In genomic region chr2:37317746-37318145, GRCh38 we compare ENCODE assay signal across 17 cellular contexts. TPM values are rescaled to one million over a fixed set of nuclear protein-coding genes. Genes with fewer than 3 reads are reported as not detected.
DNase-seq lines count a peak whose midpoint lies in the region; ATAC-seq and TF ChIP-seq lines count a peak whose summit lies in the region.
"Had no signal": no experiment of that assay in that cellular context is flagged by ENCODE, and none has a peak within 500 bp of the region (broad histone marks: within the 10 kb centered on the region; RNA-seq: fewer than 3 reads in every experiment).

No MANE protein-coding gene starts in this region.

- no peak overlapping the region for H3K4me3 Mint-ChIP-seq in activated CD4-positive, alpha-beta memory T cell treated with anti-CD3 and anti-CD28 coated beads, Interleukin-2, amount 10 ng/mL, durations not matched to agents 7 days and 5 days
- H3K4me3 Mint-ChIP-seq: neural progenitor cell had no signal

- no peak overlapping the region for H2AK5ac ChIP-seq in mesendoderm (ENCODE audit: low read length)

- POLR2A ChIA-PET in AG04450 (lab: Yijun Ruan, JAX) = no interaction called here
- POLR2A ChIA-PET in activated CD4-positive, alpha-beta memory T cell treated with anti-CD3 and anti-CD28 coated beads, Interleukin-2, amount 10 ng/mL, durations not matched to agents 7 days and 5 days (lab: Charles Lee) = interaction anchor here (0.8 kb wide), 1 partner anchor 59 kb away, joined by 3 read pairs; no protein-coding TSS in a partner anchor

- H2BK120ac ChIP-seq in mesendoderm (ENCODE audit: low read depth, low read length) = no peak overlapping the region

- no peak overlapping the region for H3K4me2 ChIP-seq in mesendoderm (ENCODE audit: low read length)
- H3K4me2 ChIP-seq: neural progenitor cell had no signal

- peak overlapping the region; percentile 6 for H3K9ac ChIP-seq in mesendoderm (ENCODE audit: low read length)
- H3K9ac ChIP-seq: neural progenitor cell had no signal

- H3K9me3 ChIP-seq in AG04450 (ENCODE audit: control insufficient read depth, insufficient read depth, low read length) = no peaks in the 10 kb centered on the region
- H3K9me3 ChIP-seq: esophagus squamous epithelium, MG63, testis had no signal

- peak overlapping the region; percentile 17 for H3K27ac Mint-ChIP-seq in activated CD4-positive, alpha-beta memory T cell treated with anti-CD3 and anti-CD28 coated beads, Interleukin-2, amount 10 ng/mL, durations not matched to agents 7 days and 5 days
- H3K27ac Mint-ChIP-seq: neural progenitor cell had no signal

- no peaks in the 10 kb centered on the region for H3K36me3 ChIP-seq in mesendoderm (ENCODE audit: control insufficient read depth, insufficient read depth, low read length)
- H3K36me3 ChIP-seq: neural progenitor cell had no signal

- H3K9me3 Mint-ChIP-seq in activated CD4-positive, alpha-beta memory T cell treated with anti-CD3 and anti-CD28 coated beads, Interleukin-2, amount 10 ng/mL, durations not matched to agents 7 days and 5 days = no peaks in the 10 kb centered on the region
- H3K9me3 Mint-ChIP-seq: neural progenitor cell had no signal

- no peaks in the 10 kb centered on the region for H3K27me3 Mint-ChIP-seq in activated CD4-positive, alpha-beta memory T cell treated with anti-CD3 and anti-CD28 coated beads, Interleukin-2, amount 10 ng/mL, durations not matched to agents 7 days and 5 days

- CTCF ChIA-PET in AG04450 (lab: Charles Lee) = interaction anchor here (1.6 to 2.3 kb wide), 2 partner anchors 25 to 79 kb away, joined by 4 to 9 read pairs; no protein-coding TSS in a partner anchor
- CTCF ChIA-PET in activated CD4-positive, alpha-beta memory T cell treated with anti-CD3 and anti-CD28 coated beads, Interleukin-2, amount 10 ng/mL, durations not matched to agents 7 days and 5 days (lab: Charles Lee) = interaction anchor here (0.6 to 1.4 kb wide), 2 partner anchors 268 to 554 kb away, joined by 3 to 5 read pairs; no protein-coding TSS in a partner anchor

- H3K4ac ChIP-seq in mesendoderm (ENCODE audit: low read depth, low read length) = no peak overlapping the region

- ATAC-seq in GM19452 (IDR thresholded peaks at IDR 0.05; ENCODE audit: unreplicated experiment) (peak; percentile 8), HG03108 (IDR thresholded peaks at IDR 0.05; ENCODE audit: unreplicated experiment) (no peak), HG03175 (IDR thresholded peaks at IDR 0.05; ENCODE audit: unreplicated experiment) (no peak)

- no peak overlapping the region; the same call in 1 of the 2 replicates for H3K4me3 ChIP-seq in AG04450 (ENCODE audit: low read depth, low read length)
- H3K4me3 ChIP-seq in mesendoderm (ENCODE audit: low read length) = no peak overlapping the region
- H3K4me3 ChIP-seq: esophagus squamous epithelium, MG63, neural progenitor cell, testis had no signal

- no peak overlapping the region for H3K18ac ChIP-seq in mesendoderm (ENCODE audit: low read length)

- no peak overlapping the region for H3K23ac ChIP-seq in mesendoderm (ENCODE audit: low read length)

- peaks cover 11% of the 10 kb centered on the region for H3K4me1 ChIP-seq in mesendoderm (ENCODE audit: control insufficient read depth, low read depth, low read length)

- no peak overlapping the region for H2BK5ac ChIP-seq in mesendoderm (ENCODE audit: low read length)

- peak overlapping the region; percentile 63 for H3K27ac ChIP-seq in AG04450 (ENCODE audit: low read depth, low read length)
- H3K27ac ChIP-seq in mesendoderm (ENCODE audit: low read depth, low read length) = no peak overlapping the region
- H3K27ac ChIP-seq: brain microvascular endothelial cell, testis had no signal

- no CpG with 5 or more reads among the region's 1 CpG for WGBS in mesendoderm (ENCODE audit: extremely low coverage, insufficient coverage, low lambda C conversion rate)

- peaks cover 2% of the 10 kb centered on the region for H3K79me1 ChIP-seq in mesendoderm (ENCODE audit: low read length)

- no peak overlapping the region for H4K8ac ChIP-seq in mesendoderm (ENCODE audit: low read depth, low read length)

- H3K79me2 ChIP-seq in mesendoderm (ENCODE audit: control insufficient read depth, insufficient read depth, low read length) = peaks cover 70% of the 10 kb centered on the region

- no peak overlapping the region for H2BK15ac ChIP-seq in mesendoderm (replicated peaks; ENCODE audit: low read depth)

- TF ChIP-seq CTCF in AG04450 (IDR thresholded peaks at IDR 0.05; ENCODE audit: low read depth, low read length) = no peak

- no peak overlapping the region for H3K56ac ChIP-seq in mesendoderm (ENCODE audit: low read length)

- peaks cover 5% of the 10 kb centered on the region for H3K36me3 Mint-ChIP-seq in activated CD4-positive, alpha-beta memory T cell treated with anti-CD3 and anti-CD28 coated beads, Interleukin-2, amount 10 ng/mL, durations not matched to agents 7 days and 5 days (ENCODE audit: low read depth)

- DNase-seq in AG04450 (ENCODE audit: low read depth, low spot score) (no peak), mesendoderm (no peak), midbrain (lab: John Stamatoyannopoulos, UW) (no peak)
- no peak for DNase-seq in activated CD4-positive, alpha-beta memory T cell treated with anti-CD3 and anti-CD28 coated beads, Interleukin-2, amount 10 ng/mL, durations not matched to agents 7 days and 5 days
- DNase-seq: activated gamma-delta T cell, esophagus squamous epithelium, H7, kidney, MG63, NCI-H1694 treated with DMSO at 0.1 percent for 48 hours, SHP77 treated with DMSO at 0.1 percent for 48 hours, testis had no signal

- H4K5ac ChIP-seq in mesendoderm (ENCODE audit: low read length) = no peak overlapping the region

- H3K27me3 ChIP-seq in AG04450 (ENCODE audit: control insufficient read depth, insufficient read depth, low read length) (no peaks in the 10 kb centered on the region), mesendoderm (ENCODE audit: insufficient read depth, low read length, poor library complexity) (no peaks in the 10 kb centered on the region)
- H3K27me3 ChIP-seq: brain microvascular endothelial cell, esophagus squamous epithelium, MG63, neural progenitor cell, testis had no signal

- peaks cover 25% of the 10 kb centered on the region for H3K4me1 Mint-ChIP-seq in activated CD4-positive, alpha-beta memory T cell treated with anti-CD3 and anti-CD28 coated beads, Interleukin-2, amount 10 ng/mL, durations not matched to agents 7 days and 5 days

RNA-seq across cellular contexts. Expression of gene PRKD3, which starts 6.9 kb away (rescaled TPM):
- 37.2 and 49.5 TPM in 2 replicates for polyA plus RNA-seq in AG04450 (2011; rRNA removed)
- 43.2 and 50.7 TPM in 2 replicates for polyA minus RNA-seq in AG04450 (2011; rRNA and poly(A)+ RNA removed)
- total RNA-seq in activated CD4-positive, alpha-beta memory T cell treated with anti-CD3 and anti-CD28 coated beads, Interleukin-2, amount 10 ng/mL, durations not matched to agents 7 days and 5 days = 10 to 100 TPM; 19.3 to 20.6 TPM
- 49.2 TPM for polyA plus RNA-seq in mesendoderm (2013, experiment 1 of 2)
- polyA plus RNA-seq in mesendoderm (2013, experiment 2 of 2) = 47.9 TPM

RNA-seq across cellular contexts. Expression of gene QPCT, which starts 26.7 kb away (rescaled TPM):
- polyA plus RNA-seq in AG04450 (2011; rRNA removed) = 8.3 and 11.2 TPM in 2 replicates
- polyA minus RNA-seq in AG04450 (2011; rRNA and poly(A)+ RNA removed) = 7.7 and 10.6 TPM in 2 replicates
- not detected for total RNA-seq in activated CD4-positive, alpha-beta memory T cell treated with anti-CD3 and anti-CD28 coated beads, Interleukin-2, amount 10 ng/mL, durations not matched to agents 7 days and 5 days
- polyA plus RNA-seq in mesendoderm (2013, experiment 1 of 2) = 26.1 TPM
- 24.8 TPM for polyA plus RNA-seq in mesendoderm (2013, experiment 2 of 2)
